In the genomic region with DNA sequence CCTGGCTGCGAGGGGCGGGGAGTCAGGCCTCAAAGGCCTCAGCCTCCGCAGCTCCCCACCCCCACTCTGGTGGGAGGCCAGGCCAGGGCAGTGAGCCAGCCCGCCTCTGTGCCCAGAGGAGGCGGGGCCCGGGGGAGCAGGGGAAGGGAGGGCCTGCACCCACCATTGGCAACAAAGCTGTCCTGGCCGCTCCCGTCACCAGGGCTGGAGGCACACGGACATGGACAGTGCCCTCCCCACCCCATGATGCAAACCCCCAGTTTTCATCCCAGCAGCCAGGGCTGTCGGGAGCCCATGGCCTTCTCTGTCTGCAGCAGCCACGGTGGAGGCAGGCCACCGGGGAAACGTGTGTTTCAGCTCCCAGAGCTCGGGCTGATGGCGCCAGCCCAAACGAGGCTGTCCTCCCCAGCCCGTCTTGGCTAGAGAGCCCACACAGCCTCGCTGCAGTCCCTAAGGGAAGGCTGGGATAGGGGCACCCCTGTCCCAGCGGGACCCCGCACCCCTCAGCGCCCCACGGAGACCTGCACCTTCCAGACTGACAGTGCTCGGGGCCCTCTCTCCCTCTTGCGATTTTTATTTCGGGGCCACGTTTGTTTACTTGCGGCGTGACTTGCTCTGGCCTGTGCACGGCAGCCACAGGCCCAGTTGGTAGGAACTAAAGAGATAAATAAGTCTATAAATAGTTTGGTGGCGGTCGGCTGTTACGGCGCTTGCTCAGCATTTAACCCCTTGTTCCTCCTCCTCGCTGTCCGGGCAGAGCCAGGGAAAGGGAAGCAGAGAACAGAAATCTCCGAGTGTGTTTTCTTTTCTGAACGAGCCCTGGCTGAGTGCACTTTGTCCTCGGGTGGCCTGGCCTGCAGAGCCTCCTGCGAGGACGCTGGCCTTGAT, we compare ENCODE assay signal across 7 cellular contexts.
A peak's percentile ranks its signal among the peaks of the same experiment; 100 is the strongest.
DNase-seq lines count a peak whose midpoint lies in the region; ATAC-seq and TF ChIP-seq lines count a peak whose summit lies in the region.

No MANE protein-coding gene starts in this region.

- DNase-seq in NCI-H2029 (lab: John Stamatoyannopoulos, UW) (peak; percentile 31), choroid plexus epithelial cell (ENCODE audit: low read depth) (peak; percentile 24), upper lobe of left lung (peak; percentile 81 to 93)

- H3K27ac ChIP-seq in mesodermal cell (ENCODE audit: low read depth, low read length, severe bottlenecking) (peak overlapping the region; percentile 79), upper lobe of left lung (peak overlapping the region; percentile 78 to 85 (median 81))

- no peak for TF ChIP-seq CTCF in choroid plexus epithelial cell (conservative IDR thresholded peaks at IDR 0.05; ENCODE audit: low read depth, low read length)
- TF ChIP-seq CTCF in upper lobe of left lung (IDR thresholded peaks at IDR 0.05), result no peak

- ATAC-seq in upper lobe of left lung (ENCODE audit: low FRiP score in 2 of 2) (peak; percentile 52 to 76), GM21526 (IDR thresholded peaks at IDR 0.05; ENCODE audit: low FRiP score, unreplicated experiment) (no peak), GM18498 (IDR thresholded peaks at IDR 0.05; ENCODE audit: unreplicated experiment) (no peak), HG02884 (IDR thresholded peaks at IDR 0.05; ENCODE audit: unreplicated experiment) (no peak)

- H3K4me1 ChIP-seq in mesodermal cell (ENCODE audit: control insufficient read depth, insufficient read depth, low read length, poor library complexity, severe bottlenecking) (peaks cover 15% of the 10 kb centered on the region), upper lobe of left lung (peaks cover 47 to 58% (median 55%) of the 10 kb centered on the region in 4 donors)

- peak in 1 of 4 donors; percentile 50 for TF ChIP-seq POLR2A in upper lobe of left lung (IDR thresholded peaks at IDR 0.05)

- no peaks in the 10 kb centered on the region for H3K9me3 ChIP-seq in mesodermal cell (ENCODE audit: control insufficient read depth, low read length)
- no peaks in the 10 kb centered on the region for H3K9me3 ChIP-seq in upper lobe of left lung

- no peaks in the 10 kb centered on the region for H3K36me3 ChIP-seq in mesodermal cell (ENCODE audit: control insufficient read depth, insufficient read depth, low read length)
- no peaks in the 10 kb centered on the region for H3K36me3 ChIP-seq in upper lobe of left lung

- H3K4me3 ChIP-seq in choroid plexus epithelial cell (ENCODE audit: low read depth, low read length), result no peak overlapping the region
- H3K4me3 ChIP-seq in mesodermal cell (ENCODE audit: extremely low read depth, insufficient read depth, low read length, poor library complexity, severe bottlenecking), result no peak overlapping the region
- peak overlapping the region in 3 of 4 donors; percentile 18 to 44 (median 41) for H3K4me3 ChIP-seq in upper lobe of left lung

- TF ChIP-seq EP300 in upper lobe of left lung (IDR thresholded peaks at IDR 0.05), result no peak

- WGBS in mesodermal cell (ENCODE audit: insufficient coverage in 2 of 2), 2 experiments, result 67 to 74% methylated on average over 28 to 34 of the region's 40 CpGs
- 1% methylated on average over 10 to 31 of the region's 40 CpGs for WGBS in upper lobe of left lung, 2 donors

- H3K27me3 ChIP-seq in upper lobe of left lung, result no peaks in the 10 kb centered on the region

Comparison
In these comparisons a context has a peak if more than half of its experiments do, and no peak if none do; other contexts are left out.
1. DNase-seq: peak in every context shown above with its lines; median percentile 87 in upper lobe of left lung; 31 in NCI-H2029; 24 in choroid plexus epithelial cell.
2. H3K4me3 ChIP-seq: peak in upper lobe of left lung (3 of 4); none in choroid plexus epithelial cell (single experiment) and mesodermal cell (single experiment).
3. ATAC-seq: peak in upper lobe of left lung (2 of 2); none in GM21526 (single experiment), GM18498 (single experiment) and HG02884 (single experiment).